Comparison of ENCODE assay signal across 29 cellular contexts in genomic region chr1:60802884-60803283, GRCh38.
"Had no signal": no experiment of that assay in that cellular context is flagged by ENCODE, and none has a peak within 500 bp of the region (broad histone marks: within the 10 kb centered on the region; RNA-seq: fewer than 3 reads in every experiment).

No MANE protein-coding gene starts in this region.

- H3K36me3 ChIP-seq: colonic mucosa, esophagus muscularis mucosa, esophagus squamous epithelium, gastrocnemius medialis, gastroesophageal sphincter, heart left ventricle, heart right ventricle had no signal

- H3K27me3 ChIP-seq: colonic mucosa, dorsolateral prefrontal cortex, esophagus muscularis mucosa, esophagus squamous epithelium, foreskin keratinocyte, gastrocnemius medialis, gastroesophageal sphincter, heart left ventricle, heart right ventricle had no signal

- ATAC-seq: effector memory CD8-positive, alpha-beta T cell; esophagus mucosa; foreskin keratinocyte; gastrocnemius medialis; gastroesophageal sphincter; heart left ventricle; heart right ventricle had no signal

- H3K4me3 Mint-ChIP-seq: dendritic cell treated with granulocyte-macrophage colony-stimulating factor and Interleukin-4, amounts not matched to agents 40 ng/mL and 50 ng/mL, for 4 days; effector memory CD8-positive, alpha-beta T cell; endodermal cell had no signal

- FAIRE-seq: colon, endometrium, endothelial cell of umbilical vein, frontal cortex had no signal

- H3K4me1 Mint-ChIP-seq: endodermal cell had no signal

- H3K9me3 ChIP-seq: colonic mucosa, esophagus squamous epithelium, gastrocnemius medialis had no signal

- H3K27ac ChIP-seq: colonic mucosa, coronary artery, dorsolateral prefrontal cortex, epithelial cell of prostate, esophagus muscularis mucosa, esophagus squamous epithelium, foreskin keratinocyte, gastrocnemius medialis, gastroesophageal sphincter, heart left ventricle, heart right ventricle had no signal

- H3K4me1 ChIP-seq: colonic mucosa, esophagus muscularis mucosa, esophagus squamous epithelium, foreskin keratinocyte, gastrocnemius medialis, gastroesophageal sphincter, heart left ventricle, heart right ventricle had no signal

- DNase-seq: colonic mucosa; cortex of kidney; dermis blood vessel endothelial cell; dorsolateral prefrontal cortex; effector CD4-positive, alpha-beta T cell; effector CD8-positive, alpha-beta T cell; effector memory CD4-positive, alpha-beta T cell; effector memory CD8-positive, alpha-beta T cell; endodermal cell; erythroblast; esophagus squamous epithelium; foreskin fibroblast; foreskin keratinocyte; foreskin melanocyte; gastrocnemius medialis; glutamatergic neuron; head of caudate nucleus; heart left ventricle; heart right ventricle had no signal

- H3K4me3 ChIP-seq: colonic mucosa, coronary artery, dorsolateral prefrontal cortex, esophagus muscularis mucosa, esophagus squamous epithelium, gastrocnemius medialis, gastroesophageal sphincter, heart left ventricle, heart right ventricle had no signal

- H3K27me3 Mint-ChIP-seq: dendritic cell treated with granulocyte-macrophage colony-stimulating factor and Interleukin-4, amounts not matched to agents 40 ng/mL and 50 ng/mL, for 4 days; effector memory CD8-positive, alpha-beta T cell had no signal

- H3K27ac Mint-ChIP-seq: dendritic cell treated with granulocyte-macrophage colony-stimulating factor and Interleukin-4, amounts not matched to agents 40 ng/mL and 50 ng/mL, for 4 days; effector memory CD8-positive, alpha-beta T cell; endodermal cell had no signal
